Comparison of ENCODE assay signal across 8 cellular contexts in the genomic region with DNA sequence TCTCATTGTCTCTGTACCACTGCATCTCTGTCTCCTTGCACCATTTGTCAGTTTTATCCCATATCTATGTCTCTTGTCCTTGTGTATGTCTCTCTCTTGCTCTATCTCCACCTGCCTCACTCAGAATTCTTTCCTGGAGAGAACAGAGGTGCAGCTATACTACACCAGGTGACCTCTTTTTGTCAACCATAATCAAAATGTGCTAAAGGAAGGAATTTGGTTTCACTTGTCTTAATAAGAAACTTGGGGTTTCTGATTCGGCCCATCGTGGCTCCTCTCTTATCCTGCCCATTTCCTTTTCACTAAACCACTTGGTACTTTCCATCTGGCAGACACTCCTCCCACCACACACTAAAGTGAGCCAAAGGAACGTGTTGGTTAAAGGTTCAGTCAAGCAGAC. TPM values are rescaled to one million over a fixed set of nuclear protein-coding genes. Genes with fewer than 3 reads are reported as not detected.
DNase-seq lines count a peak whose midpoint lies in the region; ATAC-seq lines count a peak whose summit lies in the region.
"Had no signal": no experiment of that assay in that cellular context is flagged by ENCODE, and none has a peak within 500 bp of the region (broad histone marks: within the 10 kb centered on the region; RNA-seq: fewer than 3 reads in every experiment).

No MANE protein-coding gene starts in this region.

- H3K4me1 Mint-ChIP-seq in immature natural killer cell: peaks cover 71 to 74% of the 10 kb centered on the region in 2 donors

- ATAC-seq in GM18867 (IDR thresholded peaks at IDR 0.05; ENCODE audit: unreplicated experiment): peak; percentile 65
- ATAC-seq in GM21390 (IDR thresholded peaks at IDR 0.05; ENCODE audit: unreplicated experiment): peak; percentile 71
- peak; percentile 75 for ATAC-seq in HG03196 (IDR thresholded peaks at IDR 0.05; ENCODE audit: unreplicated experiment)

- H3K27me3 Mint-ChIP-seq in immature natural killer cell (ENCODE audit: low read depth in 3 of 3): peaks cover under 1 to 2% (median 2%) of the 10 kb centered on the region in 3 donors

- H3K4me3 Mint-ChIP-seq in immature natural killer cell: peak overlapping the region; percentile 66 to 85 (median 74)

- DNase-seq in immature natural killer cell (peak; percentile 46 to 54 (median 52)), Ammon's horn (ENCODE audit: low spot score) (no peak), substantia nigra (lab: John Stamatoyannopoulos, UW) (no peak)
- DNase-seq in stimulated activated naive CD4-positive, alpha-beta T cell (lab: John Stamatoyannopoulos, UW): no peak
- DNase-seq: NCI-H187 treated with DMSO at 0.1 percent for 48 hours had no signal

- peak overlapping the region; percentile 84 to 95 (median 88) for H3K27ac Mint-ChIP-seq in immature natural killer cell

- H3K9me3 Mint-ChIP-seq in immature natural killer cell: no peaks in the 10 kb centered on the region

- H3K27ac ChIP-seq in substantia nigra (ENCODE audit: low read depth, low read length, poor library complexity, severe bottlenecking): no peak overlapping the region

- H3K36me3 Mint-ChIP-seq in immature natural killer cell: peaks cover 3 to 11% (median 5%) of the 10 kb centered on the region in 3 donors

RNA-seq across cellular contexts. Expression of gene C11orf42, which starts 2.0 kb away (rescaled TPM):
- not detected for polyA plus RNA-seq in immature natural killer cell

RNA-seq across cellular contexts. Expression of gene OR52W1, which starts 4.3 kb away (rescaled TPM):
- polyA plus RNA-seq in immature natural killer cell: not detected

RNA-seq across cellular contexts. Expression of gene FHIP1B, which starts 31.1 kb away (rescaled TPM):
- 10 to 100 TPM; 11.9 to 20.5 (median 15.1) TPM for polyA plus RNA-seq in immature natural killer cell

RNA-seq across cellular contexts. Expression of gene OR52B2, which starts 33.2 kb away (rescaled TPM):
- not detected for polyA plus RNA-seq in immature natural killer cell

RNA-seq across cellular contexts. Expression of gene CNGA4, which starts 35.6 kb away (rescaled TPM):
- polyA plus RNA-seq in immature natural killer cell: not detected

Comparison
In these comparisons a context has a peak if more than half of its experiments do, and no peak if none do; other contexts are left out.
1. DNase-seq: peak in immature natural killer cell (3 of 3); none in Ammon's horn (single experiment), substantia nigra (0 of 49) and stimulated activated naive CD4-positive, alpha-beta T cell (0 of 6).
2. Peak in every context shown above with its lines, with median percentiles within 50 percentile points of each other: ATAC-seq.